8 cellular contexts compared by ENCODE assay signal in genomic region chr12:48999371-49000131, GRCh38. TPM values are rescaled to one million over a fixed set of nuclear protein-coding genes. Genes with fewer than 3 reads are reported as not detected.
DNase-seq lines count a peak whose midpoint lies in the region; ATAC-seq, FAIRE-seq and TF ChIP-seq lines count a peak whose summit lies in the region.

TSS of gene DDN (minus strand) at chr12:48999375. CDS start at chr12:48999287, 88 bp downstream.

- 7% methylated on average over 21 of the region's 30 CpGs for WGBS in A549 (ENCODE audit: missing lambda C conversion rate)
- WGBS in H1 (ENCODE audit: extremely low coverage in 1 of 2, insufficient coverage in 1 of 2, insufficient read length in 1 of 2, insufficient replicate concordance in 2 of 2, low coverage in 1 of 2, low lambda C conversion rate in 2 of 2, missing lambda C conversion rate in 1 of 2), 2 experiments: 3% methylated on average over 29 of the region's 30 CpGs; no CpG with 5 or more reads in 1 of the 2 experiments
- 1 to 6% methylated on average over 23 to 26 of the region's 30 CpGs for WGBS in tibial nerve, 2 donors

- TF ChIP-seq EP300 in A549 (IDR thresholded peaks at IDR 0.05) (no peak), H1 (IDR thresholded peaks at IDR 0.05; ENCODE audit: borderline replicate concordance in 1 of 2, low read depth in 2 of 2, low read length in 2 of 2) (no peak), tibial nerve (IDR thresholded peaks at IDR 0.05) (no peak)

- no peak for TF ChIP-seq CTCF in A549 (IDR thresholded peaks at IDR 0.05)
- TF ChIP-seq CTCF in GM13976 (IDR thresholded peaks at IDR 0.05; ENCODE audit: borderline replicate concordance, control extremely low read depth, extremely low read depth, insufficient read depth, missing control alignments): no peak
- TF ChIP-seq CTCF in Loucy (conservative IDR thresholded peaks at IDR 0.05; ENCODE audit: low read length): no peak; the same call in 1 of the 2 replicates
- no peak for TF ChIP-seq CTCF in H1 (IDR thresholded peaks at IDR 0.05; ENCODE audit: control extremely low read depth in 1 of 3, insufficient read depth in 1 of 3, low read depth in 1 of 3, low read length in 3 of 3)
- TF ChIP-seq CTCF in tibial nerve (IDR thresholded peaks at IDR 0.05): no peak

- H3K27ac Mint-ChIP-seq in activated CD4-positive, alpha-beta T cell treated with anti-CD3 and anti-CD28 coated beads, Interleukin-2, amount 10 ng/mL, durations not matched to agents 24 days and 14 days: peak within 1 kb of the TSS; percentile 63

- DNase-seq in A549 (ENCODE audit: low read depth in 1 of 2, low spot score in 1 of 2) (peak in 1 of 2 experiments; percentile 63), GM13976 (ENCODE audit: low spot score) (peak; percentile 85), H1 (ENCODE audit: low read depth in 1 of 2, low spot score in 2 of 2) (peak in 1 of 2 experiments; percentile 72), tibial nerve (ENCODE audit: low spot score in 2 of 2) (no peak)
- DNase-seq in activated CD4-positive, alpha-beta T cell treated with anti-CD3 and anti-CD28 coated beads, Interleukin-2, amount 10 ng/mL, durations not matched to agents 24 days and 14 days: peak; percentile 78

- intact Hi-C loops in activated CD4-positive, alpha-beta T cell treated with anti-CD3 and anti-CD28 coated beads, Interleukin-2, amount 10 ng/mL, durations not matched to agents 24 days and 14 days (cut with micrococcal nuclease): loop anchor here (1.0 to 5.0 kb wide), 2 partner anchors 19 to 72 kb away; partner anchors contain the start of genes FKBP11 and PRKAG1

- peak within 1 kb of the TSS; percentile 52 to 87 for H3K27ac ChIP-seq in A549
- H3K27ac ChIP-seq in H1 (ENCODE audit: low read depth, low read length): no peak within 1 kb of the TSS
- H3K27ac ChIP-seq in tibial nerve: no peak within 1 kb of the TSS

- POLR2A ChIA-PET in A549 (lab: Yijun Ruan, JAX): interaction anchor here (1.6 kb wide), 1 partner anchor 132 kb away, joined by 3 read pairs; the partner anchor contains the start of gene TUBA1B
- POLR2A ChIA-PET in H1 (lab: Charles Lee; ENCODE audit: partially characterized antibody): interaction anchor here (0.6 to 5.0 kb wide), 10 partner anchors 9 to 271 kb away, joined by 3 to 24 read pairs (median 7); partner anchors contain the start of genes ARF3, PRKAG1 and TUBA1B

- no peaks in the 10 kb centered on the region for H3K79me1 ChIP-seq in H1 (ENCODE audit: low read depth, low read length)

- H2BK5ac ChIP-seq in H1 (ENCODE audit: low read depth, low read length): no peak within 1 kb of the TSS

- H3K9me3 ChIP-seq in A549 (no peaks in the 10 kb centered on the region), Loucy (ENCODE audit: insufficient read depth, low read depth, low read length) (no peaks in the 10 kb centered on the region), H1 (ENCODE audit: insufficient read depth in 2 of 2, low read depth in 1 of 2, low read length in 1 of 2) (0 out of 4 replicates have a peak, but pooled peaks cover 0 to 2% of the 10 kb centered on the region in 2 experiments), mucosa of stomach (ENCODE audit: control insufficient read depth, low read length) (no peaks in the 10 kb centered on the region), tibial nerve (no peaks in the 10 kb centered on the region)

- peaks cover 31% of the 10 kb centered on the region for H3K27me3 Mint-ChIP-seq in activated CD4-positive, alpha-beta T cell treated with anti-CD3 and anti-CD28 coated beads, Interleukin-2, amount 10 ng/mL, durations not matched to agents 24 days and 14 days

- no peak within 1 kb of the TSS for H2AK5ac ChIP-seq in H1 (ENCODE audit: low read depth, low read length)

- H3K27me3 ChIP-seq in Loucy (ENCODE audit: insufficient read depth, low read length, poor library complexity, severe bottlenecking) (no peaks in the 10 kb centered on the region), H1 (replicated peaks in 1 of 4; ENCODE audit: control insufficient read depth in 3 of 4, extremely low read depth in 1 of 4, insufficient read depth in 3 of 4, low read length in 3 of 4) (peaks cover 43 to 62% (median 59%) of the 10 kb centered on the region in 4 experiments), mucosa of stomach (ENCODE audit: control insufficient read depth, insufficient read depth, low read length) (peaks cover 66% of the 10 kb centered on the region), tibial nerve (peaks cover 0 to 84% of the 10 kb centered on the region in 2 donors)

- H4K5ac ChIP-seq in H1 (ENCODE audit: insufficient read length, low read depth, low read length): no peak within 1 kb of the TSS

- H3K79me2 ChIP-seq in Loucy (ENCODE audit: insufficient read depth, low read length) (no peaks in the 10 kb centered on the region), H1 (ENCODE audit: control insufficient read depth in 1 of 2, insufficient read depth in 2 of 2, low read length in 2 of 2) (no peaks in the 10 kb centered on the region)

- H3K56ac ChIP-seq in H1 (replicated peaks; ENCODE audit: insufficient read length, low read depth, low read length): no peak within 1 kb of the TSS

- no peaks in the 10 kb centered on the region for H4K20me1 ChIP-seq in Loucy (ENCODE audit: insufficient read depth, low read length, poor library complexity, severe bottlenecking)
- peaks cover 0 to 5% of the 10 kb centered on the region in 2 experiments for H4K20me1 ChIP-seq in H1 (replicated peaks in 1 of 2; ENCODE audit: control insufficient read depth in 1 of 2, insufficient read depth in 2 of 2, low read length in 2 of 2)

- peak within 1 kb of the TSS; percentile 39; the same call in 1 of the 2 replicates for H2BK12ac ChIP-seq in H1 (ENCODE audit: low read depth, low read length)

- H3K9ac ChIP-seq in Loucy (ENCODE audit: low read depth, low read length, poor library complexity, severe bottlenecking): peak within 1 kb of the TSS; percentile 61
- H3K9ac ChIP-seq in H1 (replicated peaks in 1 of 4; ENCODE audit: extremely low read depth in 1 of 4, low read depth in 3 of 4, low read length in 3 of 4): no peak within 1 kb of the TSS; a peak in 1 of 7 replicates
- H3K9ac ChIP-seq in mucosa of stomach (ENCODE audit: low read length): peak within 1 kb of the TSS; percentile 29

- no peak for TF ChIP-seq RAD21 in A549 (conservative IDR thresholded peaks at IDR 0.05 in 1 of 2, IDR thresholded peaks at IDR 0.05 in 1 of 2)
- no peak for TF ChIP-seq RAD21 in H1 (IDR thresholded peaks at IDR 0.05 in 1 of 2, conservative IDR thresholded peaks at IDR 0.05 in 1 of 2; ENCODE audit: low read depth in 2 of 2, low read length in 2 of 2)

- H2BK120ac ChIP-seq in H1 (replicated peaks; ENCODE audit: low read depth, low read length): no peak within 1 kb of the TSS

- peaks cover 21% of the 10 kb centered on the region; the same call in 1 of the 2 replicates for H3K23me2 ChIP-seq in H1 (ENCODE audit: low read depth, low read length)

- peaks cover 19% of the 10 kb centered on the region for H3K4me1 ChIP-seq in A549
- H3K4me1 ChIP-seq in Loucy (ENCODE audit: insufficient read depth, low read length, poor library complexity, severe bottlenecking): peaks cover 8% of the 10 kb centered on the region
- H3K4me1 ChIP-seq in H1 (replicated peaks in 1 of 4; ENCODE audit: control insufficient read depth in 3 of 4, insufficient read depth in 4 of 4, low read length in 3 of 4): peaks cover 8 to 26% (median 14%) of the 10 kb centered on the region in 4 experiments
- peaks cover 30% of the 10 kb centered on the region for H3K4me1 ChIP-seq in mucosa of stomach (ENCODE audit: control insufficient read depth, insufficient read depth, low read length)
- peaks cover 0 to 56% (median 35%) of the 10 kb centered on the region in 4 donors for H3K4me1 ChIP-seq in tibial nerve

- no peak within 1 kb of the TSS for H2BK20ac ChIP-seq in H1 (ENCODE audit: low read length)

- H3K36me3 Mint-ChIP-seq in activated CD4-positive, alpha-beta T cell treated with anti-CD3 and anti-CD28 coated beads, Interleukin-2, amount 10 ng/mL, durations not matched to agents 24 days and 14 days (ENCODE audit: low read depth): peaks cover 34% of the 10 kb centered on the region

- H3K9me2 ChIP-seq in Loucy (replicated peaks; ENCODE audit: low read depth, low read length): no peaks in the 10 kb centered on the region

- H3K4me3 ChIP-seq in A549 (peak within 1 kb of the TSS; percentile 45), Loucy (ENCODE audit: low read length, poor library complexity, severe bottlenecking) (peak within 1 kb of the TSS; percentile 68), H1 (ENCODE audit: extremely low read depth in 1 of 4, insufficient read depth in 2 of 4, low read depth in 3 of 4, low read length in 4 of 4) (peak within 1 kb of the TSS; percentile 43 to 68 (median 56)), mucosa of stomach (ENCODE audit: low read length) (no peak within 1 kb of the TSS), tibial nerve (peak within 1 kb of the TSS; percentile 18 to 58 (median 34))

- CTCF ChIA-PET in A549 (lab: Yijun Ruan, JAX) (interaction anchor here (0.6 to 77.5 kb wide), 8 partner anchors 15 to 121 kb away, joined by 3 to 2584 read pairs (median 6); partner anchors contain the start of genes ARF3, FKBP11, PRKAG1 and WNT1), H1 (lab: Charles Lee; ENCODE audit: partially characterized antibody) (interaction anchor here (1.0 to 31.7 kb wide), 8 partner anchors 13 to 95 kb away, joined by 3 to 1336 read pairs (median 8); partner anchors contain the start of genes ARF3, PRKAG1, WNT1 and WNT10B)

- no peaks in the 10 kb centered on the region for H3F3A ChIP-seq in Loucy (ENCODE audit: low read depth)

- FAIRE-seq in A549 (lab: Jason Lieb, UNC) (no peak), H1 (lab: Jason Lieb, UNC) (no peak)

- in situ Hi-C loops in GM13976 (cut with MboI; ENCODE audit: low sequenced_read_pairs, unreplicated experiment): no loop called here

- H3K23ac ChIP-seq in H1 (ENCODE audit: insufficient read length): no peak within 1 kb of the TSS

- peak within 1 kb of the TSS; percentile 40 for H4K8ac ChIP-seq in H1 (ENCODE audit: extremely low read depth, insufficient read depth, low read length)

- H2AFZ ChIP-seq in Loucy (ENCODE audit: low read length) (peak within 1 kb of the TSS; percentile 80), H1 (ENCODE audit: low read length) (no peak within 1 kb of the TSS)

- H3K4ac ChIP-seq in H1 (replicated peaks; ENCODE audit: insufficient read length, low read depth, low read length): no peak within 1 kb of the TSS

- peaks cover 30% of the 10 kb centered on the region for H3K4me1 Mint-ChIP-seq in activated CD4-positive, alpha-beta T cell treated with anti-CD3 and anti-CD28 coated beads, Interleukin-2, amount 10 ng/mL, durations not matched to agents 24 days and 14 days

- no peak within 1 kb of the TSS for H3K18ac ChIP-seq in H1 (ENCODE audit: extremely low read depth, low read length)

- H3K36me3 ChIP-seq in Loucy (ENCODE audit: insufficient read depth, low read length) (no peaks in the 10 kb centered on the region; the same call in 1 of the 2 replicates), H1 (ENCODE audit: control insufficient read depth in 2 of 4, insufficient read depth in 4 of 4, low read length in 3 of 4) (no peaks in the 10 kb centered on the region; a peak in 1 of 8 replicates), mucosa of stomach (ENCODE audit: control insufficient read depth, insufficient read depth, low read length) (no peaks in the 10 kb centered on the region), tibial nerve (peaks cover 0 to 43% (median 12%) of the 10 kb centered on the region in 3 donors)

- TF ChIP-seq POLR2A in A549 (IDR thresholded peaks at IDR 0.05; ENCODE audit: low read length): no peak
- no peak for TF ChIP-seq POLR2A in H1 (IDR thresholded peaks at IDR 0.05; ENCODE audit: control extremely low read depth in 1 of 2, low read depth in 2 of 2, low read length in 2 of 2)
- no peak for TF ChIP-seq POLR2A in tibial nerve (IDR thresholded peaks at IDR 0.05)

- no peak within 1 kb of the TSS for H3K14ac ChIP-seq in H1 (ENCODE audit: insufficient read length)

- H4K91ac ChIP-seq in H1 (replicated peaks; ENCODE audit: insufficient read length, low read length): peak within 1 kb of the TSS; percentile 17

- H3K4me3 Mint-ChIP-seq in activated CD4-positive, alpha-beta T cell treated with anti-CD3 and anti-CD28 coated beads, Interleukin-2, amount 10 ng/mL, durations not matched to agents 24 days and 14 days: peak within 1 kb of the TSS; percentile 82

- ATAC-seq in A549 (peak in 1 of 2 experiments; percentile 49; a peak in 3 of 6 replicates), GM19467 (IDR thresholded peaks at IDR 0.05; ENCODE audit: unreplicated experiment) (no peak)

- H3K9me3 Mint-ChIP-seq in activated CD4-positive, alpha-beta T cell treated with anti-CD3 and anti-CD28 coated beads, Interleukin-2, amount 10 ng/mL, durations not matched to agents 24 days and 14 days: no peaks in the 10 kb centered on the region

- H2BK15ac ChIP-seq in H1 (ENCODE audit: low read length): no peak within 1 kb of the TSS

- H3K4me2 ChIP-seq in A549 (peak within 1 kb of the TSS; percentile 82), Loucy (ENCODE audit: low read depth, low read length, poor library complexity, severe bottlenecking) (peak within 1 kb of the TSS; percentile 91), H1 (ENCODE audit: insufficient read depth in 1 of 2, low read depth in 2 of 2, low read length in 2 of 2) (peak within 1 kb of the TSS; percentile 57 to 87)

RNA-seq across cellular contexts. Expression of gene DDN, which starts in this region (rescaled TPM):
- 0.12 TPM in 2 replicates for polyA plus RNA-seq in A549 (2011; rRNA removed)
- polyA plus RNA-seq in A549 (2012; cell fraction: cytosol; rRNA removed): 0.16 and 0.25 TPM in 2 replicates
- polyA plus RNA-seq in A549 (2012; cell fraction: nucleus; rRNA removed): 0.52 and 0.54 TPM in 2 replicates
- 0.34 to 0.50 TPM (median 0.38 TPM) in 3 replicates for polyA plus RNA-seq in A549 (2017; fragmentation: RNase III; extraction: RNeasy Plus Mini Kit Qiagen cat#74134 plus additional on column Dnase treatment)
- polyA minus RNA-seq in A549 (2011; rRNA and poly(A)+ RNA removed): 0.08 and 0.19 TPM in 2 replicates
- 1.4 and 1.5 TPM in 2 replicates for total RNA-seq in activated CD4-positive, alpha-beta T cell treated with anti-CD3 and anti-CD28 coated beads, Interleukin-2, amount 10 ng/mL, durations not matched to agents 24 days and 14 days
- total RNA-seq in H1 (2021; fragmentation: NEBNext Ultra II Directional; extraction: Animal tissue kit (Norgen Biotek cat#: 25700)): 0.21 and 0.30 TPM in 2 replicates
- polyA plus RNA-seq in H1 (2011; rRNA removed): 0.14 and 0.20 TPM in 2 replicates
- 0.23 TPM for polyA plus RNA-seq in H1 (2011; cell fraction: cytosol; rRNA removed)
- polyA plus RNA-seq in H1 (2011; cell fraction: nucleus; rRNA removed): 0.26 TPM
- 0.19 to 0.25 TPM (median 0.23 TPM) in 3 of 4 replicates, not detected in the other for polyA plus RNA-seq in H1 (2012, experiment 1 of 2)
- polyA plus RNA-seq in H1 (2012, experiment 2 of 2): 0.29 TPM
- 0.08 TPM for polyA plus RNA-seq in H1 (2013, experiment 1 of 2)
- polyA plus RNA-seq in H1 (2013, experiment 2 of 2): 0.11 TPM
- polyA minus RNA-seq in H1 (2011; rRNA and poly(A)+ RNA removed): 0.05 and 0.09 TPM in 2 replicates
- not detected for polyA minus RNA-seq in H1 (2011; cell fraction: cytosol; rRNA and poly(A)+ RNA removed)
- 0.20 TPM for polyA minus RNA-seq in H1 (2011; cell fraction: nucleus; rRNA and poly(A)+ RNA removed)
- total RNA-seq in tibial nerve: not detected

Comparison
In these comparisons a context has a peak if more than half of its experiments do, and no peak if none do; other contexts are left out.
1. DNase-seq: peak in GM13976 (single experiment) and activated CD4-positive, alpha-beta T cell treated with anti-CD3 and anti-CD28 coated beads, Interleukin-2, amount 10 ng/mL, durations not matched to agents 24 days and 14 days (single experiment); none in tibial nerve (0 of 2).
2. H3K27ac ChIP-seq: peak in A549 (2 of 2); none in H1 (single experiment) and tibial nerve (0 of 4).
3. H3K9ac ChIP-seq: peak in Loucy (single experiment) and mucosa of stomach (single experiment); none in H1 (0 of 4).
4. Of the 18 proteins assayed by ChIP-seq in both H1 and A549: peak only in H1: MAX; only in A549: none; in both: none; in neither: 17.
5. Peak in every context shown above with its lines, with median percentiles within 50 percentile points of each other: H3K4me2 ChIP-seq.